24 cellular contexts compared by ENCODE assay signal in genomic region chr5:58764199-58764598, GRCh38.
A peak's percentile ranks its signal among the peaks of the same experiment; 100 is the strongest.
DNase-seq lines count a peak whose midpoint lies in the region; ATAC-seq, FAIRE-seq and TF ChIP-seq lines count a peak whose summit lies in the region.
"Had no signal": no experiment of that assay in that cellular context is flagged by ENCODE, and none has a peak within 500 bp of the region (broad histone marks: within the 10 kb centered on the region; RNA-seq: fewer than 3 reads in every experiment).

No MANE protein-coding gene starts in this region.

- H3K36me3 ChIP-seq in liver (ENCODE audit: control insufficient read depth in 4 of 4, insufficient read depth in 3 of 4, low read depth in 1 of 4, low read length in 3 of 4), result no peaks in the 10 kb centered on the region
- H3K36me3 ChIP-seq in HepG2 (replicated peaks in 1 of 2; ENCODE audit: control insufficient read depth in 1 of 2, insufficient read depth in 2 of 2, low read length in 2 of 2), result no peaks in the 10 kb centered on the region
- H3K36me3 ChIP-seq in bronchial epithelial cell (ENCODE audit: control insufficient read depth, insufficient read depth, low read length), result no peaks in the 10 kb centered on the region
- H3K36me3 ChIP-seq in upper lobe of right lung, result no peaks in the 10 kb centered on the region
- H3K36me3 ChIP-seq: BLaER1, neutrophil, transverse colon had no signal

- no peak for TF ChIP-seq POLR2A in HepG2 (IDR thresholded peaks at IDR 0.05; ENCODE audit: insufficient read depth in 1 of 2, low read depth in 2 of 2, low read length in 2 of 2)

- 79% methylated on average over 3 of the region's 3 CpGs for WGBS in liver
- 17% methylated on average over 3 of the region's 3 CpGs for WGBS in HepG2 (ENCODE audit: low lambda C conversion rate)

- H3K79me2 ChIP-seq in HepG2 (ENCODE audit: insufficient read depth, low read length), result no peaks in the 10 kb centered on the region

- no peak overlapping the region for H3K4me3 ChIP-seq in liver (ENCODE audit: low read depth in 1 of 3, low read length in 3 of 3)
- H3K4me3 ChIP-seq in HepG2 (replicated peaks in 1 of 3; ENCODE audit: insufficient read depth in 1 of 3, low read depth in 2 of 3, low read length in 3 of 3), result no peak overlapping the region
- no peak overlapping the region for H3K4me3 ChIP-seq in bronchial epithelial cell (ENCODE audit: low read depth, low read length)
- no peak overlapping the region for H3K4me3 ChIP-seq in upper lobe of right lung
- H3K4me3 ChIP-seq: BLaER1, GM23248, transverse colon had no signal

- in situ Hi-C loops in HepG2 (cut with HindIII; ENCODE audit: extremely low pct_ligation_motif_present, low pct_unique_long_range_greater_than_20kb), result no loop called here

- FAIRE-seq in HepG2 (lab: Jason Lieb, UNC) (no peak), bronchial epithelial cell (lab: Jason Lieb, UNC) (no peak)
- FAIRE-seq: TTC549 had no signal

- no peak overlapping the region for H2AFZ ChIP-seq in HepG2 (ENCODE audit: low read length)
- H2AFZ ChIP-seq: GM23248 had no signal

- ATAC-seq in HepG2 (no peak), upper lobe of right lung (peak; percentile 71)
- ATAC-seq: naive thymus-derived CD4-positive, alpha-beta T cell; PC-3; SK-N-SH treated with all-trans-retinoic acid at 6 μM for 48 hours had no signal

- no peaks in the 10 kb centered on the region for H4K20me1 ChIP-seq in HepG2 (ENCODE audit: insufficient read depth, low read length)
- H4K20me1 ChIP-seq: BLaER1 had no signal

- TF ChIP-seq RAD21 in liver (IDR thresholded peaks at IDR 0.05) (no peak), HepG2 (CRISPR knock-in tag; IDR thresholded peaks at IDR 0.05) (no peak)

- no peak for DNase-seq in HepG2 (ENCODE audit: low spot score)
- peak; percentile 33 for DNase-seq in bronchial epithelial cell (ENCODE audit: low read depth)
- peak; percentile 14 for DNase-seq in kidney tubule cell (ENCODE audit: low spot score)
- no peak for DNase-seq in upper lobe of right lung
- DNase-seq in NCI-H510A treated with DMSO at 0.1 percent for 48 hours (lab: John Stamatoyannopoulos, UW), result no peak
- DNase-seq in T-helper 9 cell, result no peak
- DNase-seq in substantia nigra (lab: John Stamatoyannopoulos, UW), result no peak
- DNase-seq: activated CD4-positive, alpha-beta T cell treated with anti-CD3 and anti-CD28 coated beads, Interleukin-2, amount 50 U/mL, for 48 hours; GF-D8; GM23248; HFFc6; immature natural killer cell; naive thymus-derived CD4-positive, alpha-beta T cell; NCI-H1092; NCI-H526; NK-92 treated with Interleukin-12 subunit alpha and Interleukin-12 subunit beta, amount 100 ng/mL, for 24 hours; PC-3; stimulated activated CD4-positive, alpha-beta T cell treated with anti-CD3 and anti-CD28 coated beads, Interleukin-4, amount 100 ng/mL, for 4 hours; transverse colon had no signal

- H3K9ac ChIP-seq in liver (ENCODE audit: low read depth in 1 of 2, low read length in 2 of 2) (no peak overlapping the region), HepG2 (ENCODE audit: insufficient read depth, low read depth, low read length) (no peak overlapping the region)
- H3K9ac ChIP-seq: BLaER1, GM23248 had no signal

- H3K27ac ChIP-seq in liver (ENCODE audit: low read depth in 1 of 2, low read length in 2 of 2) (peak overlapping the region in 1 of 2 donors; percentile 61), HepG2 (ENCODE audit: extremely low read length, insufficient read depth, low read length) (no peak overlapping the region), upper lobe of right lung (no peak overlapping the region), substantia nigra (ENCODE audit: low read depth, low read length, poor library complexity, severe bottlenecking) (no peak overlapping the region)
- H3K27ac ChIP-seq: BLaER1, GM23248, neutrophil, transverse colon had no signal

- TF ChIP-seq EP300 in HepG2 (IDR thresholded peaks at IDR 0.05; ENCODE audit: low read depth in 2 of 2, low read length in 2 of 2) (no peak), HepG2 (CRISPR knock-in tag; IDR thresholded peaks at IDR 0.05; ENCODE audit: borderline replicate concordance) (no peak)

- POLR2A ChIA-PET in HepG2 (lab: Yijun Ruan, JAX), result no interaction called here

- intact Hi-C loops in HepG2 (cut with micrococcal nuclease; ENCODE audit: unreplicated experiment) (no loop called here), upper lobe of right lung (cut with DNase I) (no loop called here)

- TF ChIP-seq CTCF in liver (IDR thresholded peaks at IDR 0.05; ENCODE audit: low read depth, low read length, missing input control) (no peak), HepG2 (CRISPR knock-in tag; IDR thresholded peaks at IDR 0.05) (no peak), bronchial epithelial cell (IDR thresholded peaks at IDR 0.05; ENCODE audit: insufficient read depth, low read length, severe bottlenecking) (no peak), upper lobe of right lung (IDR thresholded peaks at IDR 0.05) (no peak)

- peaks cover 1 to 41% (median 35%) of the 10 kb centered on the region in 4 donors for H3K4me1 ChIP-seq in liver (ENCODE audit: control insufficient read depth in 4 of 4, insufficient read depth in 4 of 4, low read length in 3 of 4)
- no peaks in the 10 kb centered on the region for H3K4me1 ChIP-seq in HepG2 (ENCODE audit: insufficient read depth, low read length)
- no peaks in the 10 kb centered on the region for H3K4me1 ChIP-seq in upper lobe of right lung
- H3K4me1 ChIP-seq: transverse colon had no signal

- H3K9me3 ChIP-seq in liver (ENCODE audit: control insufficient read depth in 4 of 4, low read length in 3 of 4), result no peaks in the 10 kb centered on the region
- no peaks in the 10 kb centered on the region for H3K9me3 ChIP-seq in HepG2 (ENCODE audit: low read length)
- H3K9me3 ChIP-seq in upper lobe of right lung, result no peaks in the 10 kb centered on the region
- H3K9me3 ChIP-seq: BLaER1, neutrophil, transverse colon had no signal

- BruUV-seq in HepG2 (replicated peaks; lab: Mats Ljungman, UMichigan), result no TSS peak

- H3K4me2 ChIP-seq in HepG2 (ENCODE audit: low read depth, low read length), result no peak overlapping the region
- H3K4me2 ChIP-seq: BLaER1 had no signal

- CTCF ChIA-PET in HepG2 (lab: Yijun Ruan, JAX; ENCODE audit: low intra/inter-chr PET ratio, low total read pairs), result no interaction called here

- H3K27me3 ChIP-seq in liver (ENCODE audit: control insufficient read depth in 4 of 4, insufficient read depth in 4 of 4, low read length in 3 of 4) (no peaks in the 10 kb centered on the region), HepG2 (ENCODE audit: control insufficient read depth in 1 of 2, insufficient read depth in 2 of 2, low read length in 2 of 2) (no peaks in the 10 kb centered on the region), bronchial epithelial cell (ENCODE audit: control insufficient read depth, insufficient read depth, low read length) (no peaks in the 10 kb centered on the region), upper lobe of right lung (no peaks in the 10 kb centered on the region)
- H3K27me3 ChIP-seq: BLaER1, neutrophil, transverse colon had no signal

TF ChIP-seq in liver, 16 proteins besides CTCF, POLR2A, EP300 and RAD21:
- no peak for TF ChIP-seq ATF3 (IDR thresholded peaks at IDR 0.05)
- peak; percentile 4 to 10 for TF ChIP-seq RXRA (IDR thresholded peaks at IDR 0.05)
- no peak for TF ChIP-seq MAX (IDR thresholded peaks at IDR 0.05)
- no peak for TF ChIP-seq HNF4G (IDR thresholded peaks at IDR 0.05)

TF ChIP-seq in HepG2, 621 proteins besides CTCF, POLR2A, EP300 and RAD21:
- TF ChIP-seq MIXL1 (CRISPR knock-in tag; IDR thresholded peaks at IDR 0.05), result no peak
- TF ChIP-seq ZNF564 (CRISPR knock-in tag; IDR thresholded peaks at IDR 0.05), result no peak
- TF ChIP-seq ZKSCAN1 (IDR thresholded peaks at IDR 0.05; ENCODE audit: low read length), result no peak
- TF ChIP-seq YEATS2 (CRISPR knock-in tag; IDR thresholded peaks at IDR 0.05; ENCODE audit: borderline replicate concordance), result no peak
- no peak for TF ChIP-seq ZNF562 (CRISPR knock-in tag; IDR thresholded peaks at IDR 0.05; ENCODE audit: borderline replicate concordance)
- no peak for TF ChIP-seq ZNF383 (CRISPR knock-in tag; IDR thresholded peaks at IDR 0.05; ENCODE audit: borderline replicate concordance)
- TF ChIP-seq CAMTA2 (CRISPR knock-in tag; IDR thresholded peaks at IDR 0.05; ENCODE audit: borderline replicate concordance), result no peak
- TF ChIP-seq CC2D1A (CRISPR knock-in tag; IDR thresholded peaks at IDR 0.05), result no peak
- no peak for TF ChIP-seq ZMAT5 (CRISPR knock-in tag; IDR thresholded peaks at IDR 0.05; ENCODE audit: borderline replicate concordance, low read depth)
- TF ChIP-seq FOXP1 (IDR thresholded peaks at IDR 0.05), result no peak
- TF ChIP-seq FOXP1 (CRISPR knock-in tag; IDR thresholded peaks at IDR 0.05), result no peak
- no peak for TF ChIP-seq PHF8 (CRISPR knock-in tag; IDR thresholded peaks at IDR 0.05)
- no peak for TF ChIP-seq ZSCAN12 (CRISPR knock-in tag; IDR thresholded peaks at IDR 0.05)
- no peak for TF ChIP-seq NR2F2 (IDR thresholded peaks at IDR 0.05; ENCODE audit: borderline replicate concordance, low read depth)
- no peak for TF ChIP-seq ZNF614 (CRISPR knock-in tag; IDR thresholded peaks at IDR 0.05; ENCODE audit: borderline replicate concordance)
- TF ChIP-seq CENPT (CRISPR knock-in tag; IDR thresholded peaks at IDR 0.05; ENCODE audit: low read depth), result no peak
- TF ChIP-seq NAIF1 (CRISPR knock-in tag; IDR thresholded peaks at IDR 0.05; ENCODE audit: borderline replicate concordance), result no peak
- no peak for TF ChIP-seq SMARCE1 (IDR thresholded peaks at IDR 0.05; ENCODE audit: borderline replicate concordance)
- no peak for TF ChIP-seq SSRP1 (CRISPR knock-in tag; IDR thresholded peaks at IDR 0.05)
- TF ChIP-seq SIX4 (CRISPR knock-in tag; IDR thresholded peaks at IDR 0.05), result no peak
- TF ChIP-seq ZNF44 (CRISPR knock-in tag; IDR thresholded peaks at IDR 0.05), result no peak
TF ChIP-seq in HepG2: peak in this region for 0.

Comparison
In these comparisons a context has a peak if more than half of its experiments do, and no peak if none do; other contexts are left out.
1. DNase-seq: peak in bronchial epithelial cell (single experiment) and kidney tubule cell (single experiment); none in HepG2 (single experiment), upper lobe of right lung (single experiment), NCI-H510A treated with DMSO at 0.1 percent for 48 hours (single experiment), T-helper 9 cell (single experiment) and substantia nigra (0 of 49).